Comparison of ENCODE assay signal across 7 cellular contexts in genomic region chr17:51372345-51373004, GRCh38.
DNase-seq lines count a peak whose midpoint lies in the region; ATAC-seq and TF ChIP-seq lines count a peak whose summit lies in the region.

No MANE protein-coding gene starts in this region.

- peak overlapping the region; percentile 89 for H3K27ac ChIP-seq in HUES48 (ENCODE audit: low read depth, low read length)
- no peak overlapping the region for H3K27ac ChIP-seq in effector memory CD4-positive, alpha-beta T cell (ENCODE audit: insufficient read depth, low read length, poor library complexity, severe bottlenecking)

- H3K4me3 ChIP-seq in HUES48 (ENCODE audit: low read depth, low read length) (peak overlapping the region; percentile 27), fibroblast of pulmonary artery (replicated peaks; ENCODE audit: low read depth, low read length) (no peak overlapping the region)
- H3K4me3 ChIP-seq in effector memory CD4-positive, alpha-beta T cell (ENCODE audit: insufficient read depth, low read depth, low read length, poor library complexity, severe bottlenecking), result no peak overlapping the region

- no peaks in the 10 kb centered on the region for H3K9me3 ChIP-seq in HUES48 (ENCODE audit: control insufficient read depth, insufficient read depth, low read length)
- no peaks in the 10 kb centered on the region for H3K9me3 ChIP-seq in effector memory CD4-positive, alpha-beta T cell (ENCODE audit: control insufficient read depth, low read length)

- no peaks in the 10 kb centered on the region for H3K27me3 ChIP-seq in HUES48 (ENCODE audit: control insufficient read depth, insufficient read depth, low read length)
- H3K27me3 ChIP-seq in effector memory CD4-positive, alpha-beta T cell (replicated peaks; ENCODE audit: control insufficient read depth, insufficient read depth, low read length, poor library complexity, severe bottlenecking), result no peaks in the 10 kb centered on the region

- peak overlapping the region; percentile 73 for H3K27ac Mint-ChIP-seq in osteocyte (ENCODE audit: unreplicated experiment)

- H3K9me3 Mint-ChIP-seq in osteocyte (ENCODE audit: unreplicated experiment), result no peaks in the 10 kb centered on the region

- DNase-seq in GM04504 (ENCODE audit: low read depth), result peak; percentile 1
- peak; percentile 55 for DNase-seq in fibroblast of pulmonary artery (ENCODE audit: low read depth)
- DNase-seq in osteocyte (ENCODE audit: extremely low spot score, unreplicated experiment), result no peak
- DNase-seq in effector memory CD4-positive, alpha-beta T cell, result no peak

- H3K4me1 Mint-ChIP-seq in osteocyte (ENCODE audit: unreplicated experiment), result peaks cover 7% of the 10 kb centered on the region

- H3K4me3 Mint-ChIP-seq in osteocyte (ENCODE audit: unreplicated experiment), result peak overlapping the region; percentile 51

- H3K4me1 ChIP-seq in HUES48 (ENCODE audit: control insufficient read depth, insufficient read depth, low read length), result peaks cover 34% of the 10 kb centered on the region
- H3K4me1 ChIP-seq in effector memory CD4-positive, alpha-beta T cell (ENCODE audit: control insufficient read depth, insufficient read depth, low read length, poor library complexity, severe bottlenecking), result no peaks in the 10 kb centered on the region

- H3K36me3 ChIP-seq in HUES48 (ENCODE audit: control insufficient read depth, insufficient read depth, low read length), result no peaks in the 10 kb centered on the region
- H3K36me3 ChIP-seq in effector memory CD4-positive, alpha-beta T cell (ENCODE audit: control insufficient read depth, insufficient read depth, low read length), result no peaks in the 10 kb centered on the region

- peaks cover 7% of the 10 kb centered on the region for H3K27me3 Mint-ChIP-seq in osteocyte (ENCODE audit: unreplicated experiment)

- no peaks in the 10 kb centered on the region for H3K36me3 Mint-ChIP-seq in osteocyte (ENCODE audit: unreplicated experiment)

- H3K9ac ChIP-seq in HUES48 (ENCODE audit: low read depth, low read length), result peak overlapping the region; percentile 34; the same call in 1 of the 2 replicates

- ATAC-seq in GM21381 (IDR thresholded peaks at IDR 0.05; ENCODE audit: unreplicated experiment) (peak; percentile 92), SK-N-SH treated with all-trans-retinoic acid at 6 μM for 48 hours (peak; percentile 83)

- TF ChIP-seq CTCF in fibroblast of pulmonary artery (IDR thresholded peaks at IDR 0.05; ENCODE audit: low read length, missing control alignments) (no peak), osteocyte (IDR thresholded peaks at IDR 0.05) (no peak)

TF ChIP-seq in SK-N-SH treated with all-trans-retinoic acid at 6 μM for 48 hours, 23 proteins besides CTCF, POLR2A, EP300 and RAD21:
- TF ChIP-seq ZNF8 (CRISPR knock-in tag; IDR thresholded peaks at IDR 0.05) (no peak), RARB (CRISPR knock-in tag; IDR thresholded peaks at IDR 0.05) (no peak), ARNTL (CRISPR knock-in tag; IDR thresholded peaks at IDR 0.05; ENCODE audit: borderline replicate concordance, low read depth) (no peak), ZFP3 (CRISPR knock-in tag; IDR thresholded peaks at IDR 0.05) (no peak)

Comparison
In these comparisons a context has a peak if more than half of its experiments do, and no peak if none do; other contexts are left out.
1. DNase-seq: peak in GM04504 (single experiment) and fibroblast of pulmonary artery (single experiment); none in osteocyte (single experiment) and effector memory CD4-positive, alpha-beta T cell (0 of 3).